ENCODE assay signal across 8 cellular contexts in the genomic region with DNA sequence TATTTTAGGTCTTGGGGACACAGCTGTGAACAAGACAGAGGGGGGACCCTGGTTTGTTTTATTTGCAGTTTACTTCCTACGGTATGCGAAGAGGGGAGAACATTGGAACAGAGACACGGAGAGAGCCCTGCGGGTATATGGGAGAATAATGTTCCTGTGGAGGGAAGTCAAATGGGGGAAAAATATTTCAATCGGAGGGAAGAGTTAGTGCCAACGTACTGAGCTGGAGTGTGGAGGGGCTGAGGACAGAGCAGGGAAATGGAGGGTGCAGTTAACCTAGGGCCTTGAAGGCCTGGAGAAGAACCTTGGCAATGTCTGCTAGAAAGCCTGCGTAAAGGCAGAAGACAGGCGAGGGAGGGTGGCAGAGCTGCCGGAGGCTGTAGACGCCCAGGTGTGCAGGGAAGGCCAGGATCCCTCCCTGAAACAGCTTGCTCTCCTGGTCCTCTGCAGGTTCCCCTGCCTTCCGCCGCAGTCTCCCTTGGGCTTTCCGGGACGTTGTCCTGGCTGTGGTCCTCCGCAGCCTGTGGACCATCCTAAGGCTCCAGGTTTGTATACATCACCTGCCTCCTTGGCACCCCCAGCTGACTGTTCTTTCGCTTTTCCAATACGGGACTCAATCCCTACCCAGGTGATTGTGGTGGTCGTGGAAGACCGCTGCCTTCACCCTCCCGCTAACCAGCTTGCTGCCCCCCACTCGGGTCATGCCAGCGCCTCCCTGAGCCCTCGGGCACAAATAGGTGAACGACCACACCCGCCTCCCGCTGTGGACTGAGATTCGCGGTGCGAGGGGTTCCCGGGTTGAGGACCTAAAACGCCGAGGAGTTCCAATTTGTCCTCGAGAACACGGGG. TPM values are rescaled to one million over a fixed set of nuclear protein-coding genes. Genes with fewer than 3 reads are reported as not detected.
DNase-seq lines count a peak whose midpoint lies in the region; ATAC-seq and TF ChIP-seq lines count a peak whose summit lies in the region.

No MANE protein-coding gene starts in this region.

- H3K4me1 Mint-ChIP-seq in glutamatergic neuron (ENCODE audit: low read depth, unreplicated experiment): peaks cover 33% of the 10 kb centered on the region

- H3K27ac Mint-ChIP-seq in glutamatergic neuron (ENCODE audit: unreplicated experiment): peak overlapping the region; percentile 97

- H3K27me3 ChIP-seq in BJ (ENCODE audit: control insufficient read depth, insufficient read depth, low read length) (no peaks in the 10 kb centered on the region), smooth muscle cell (ENCODE audit: low read depth) (no peaks in the 10 kb centered on the region)

- H3F3A ChIP-seq in smooth muscle cell (ENCODE audit: low read depth): peaks cover 21% of the 10 kb centered on the region

- H4K20me1 ChIP-seq in smooth muscle cell (ENCODE audit: low read depth): peaks cover 59% of the 10 kb centered on the region

- peaks cover 17% of the 10 kb centered on the region for H3K27me3 Mint-ChIP-seq in glutamatergic neuron (ENCODE audit: unreplicated experiment)

- CTCF ChIA-PET in BJ (lab: Yijun Ruan, JAX): no interaction called here

- peak overlapping the region; percentile 87 for H3K9ac ChIP-seq in smooth muscle cell (ENCODE audit: low read depth)

- TF ChIP-seq CTCF in BJ (IDR thresholded peaks at IDR 0.05; ENCODE audit: insufficient read depth, low read depth, low read length) (no peak), glutamatergic neuron (IDR thresholded peaks at IDR 0.05; ENCODE audit: partially characterized antibody, unreplicated experiment) (no peak), smooth muscle cell (IDR thresholded peaks at IDR 0.05; ENCODE audit: borderline replicate concordance, insufficient read depth, poor library complexity, severe bottlenecking) (no peak)

- DNase-seq in BJ (ENCODE audit: low read depth): no peak
- peak; percentile 66 for DNase-seq in SW480 (ENCODE audit: low spot score)
- peak; percentile 37 for DNase-seq in glutamatergic neuron
- DNase-seq in smooth muscle cell (lab: John Stamatoyannopoulos, UW; ENCODE audit: unreplicated experiment): no peak
- no peak for DNase-seq in stimulated activated CD4-positive, alpha-beta T cell treated with anti-CD3 and anti-CD28 coated beads, Interleukin-4, amount 100 ng/mL, for 1 hour
- no peak for DNase-seq in effector CD4-positive, alpha-beta T cell
- no peak for DNase-seq in glomerular visceral epithelial cell (ENCODE audit: extremely low spot score)

- H3K4me3 ChIP-seq in BJ (ENCODE audit: low read depth, low read length) (peak overlapping the region; percentile 88), smooth muscle cell (peak overlapping the region; percentile 75)

- H3K9me3 Mint-ChIP-seq in glutamatergic neuron (ENCODE audit: unreplicated experiment): peaks cover 33% of the 10 kb centered on the region

- H3K79me2 ChIP-seq in smooth muscle cell (ENCODE audit: low read depth): peaks cover 69% of the 10 kb centered on the region

- 26% methylated on average over 34 of the region's 34 CpGs for WGBS in smooth muscle cell (ENCODE audit: low lambda C conversion rate)

- H3K36me3 ChIP-seq in BJ (ENCODE audit: control insufficient read depth, insufficient read depth, low read length) (peaks cover 9% of the 10 kb centered on the region), smooth muscle cell (ENCODE audit: low read depth) (no peaks in the 10 kb centered on the region)

- peak overlapping the region; percentile 68 for H2AFZ ChIP-seq in smooth muscle cell (ENCODE audit: low read depth)

- H3K27ac ChIP-seq in smooth muscle cell (ENCODE audit: low read depth): peak overlapping the region; percentile 88

- ATAC-seq in GM21723 (IDR thresholded peaks at IDR 0.05; ENCODE audit: unreplicated experiment): peak; percentile 5

- peak overlapping the region; percentile 92 for H3K4me3 Mint-ChIP-seq in glutamatergic neuron (ENCODE audit: unreplicated experiment)

- H3K36me3 Mint-ChIP-seq in glutamatergic neuron (ENCODE audit: unreplicated experiment): peaks cover 6% of the 10 kb centered on the region

- peaks cover 41% of the 10 kb centered on the region for H3K4me1 ChIP-seq in smooth muscle cell (ENCODE audit: low read depth)

- H3K9me3 ChIP-seq in smooth muscle cell (replicated peaks; ENCODE audit: low read depth): no peaks in the 10 kb centered on the region

- POLR2A ChIA-PET in BJ (lab: Charles Lee): interaction anchor here (0.6 kb wide), 1 partner anchor 22 kb away, joined by 10 read pairs; a partner anchor contains a TSS

- peak overlapping the region; percentile 97 for H3K4me2 ChIP-seq in smooth muscle cell

RNA-seq across cellular contexts. Expression of a gene that starts 1.9 kb away (rescaled TPM):
- polyA plus RNA-seq in BJ (2011; rRNA removed) (6,186 and 8,520 TPM in 2 replicates), smooth muscle cell (617 and 686 TPM in 2 replicates)
- polyA minus RNA-seq in BJ (2011; rRNA and poly(A)+ RNA removed): 5,808 and 12,219 TPM in 2 replicates
- total RNA-seq in glutamatergic neuron (ENCODE audit: unreplicated experiment) (1,397 TPM), smooth muscle cell (2,098 and 2,144 TPM in 2 replicates)

RNA-seq across cellular contexts. Expression of a gene that starts 15.3 kb away (rescaled TPM):
- polyA plus RNA-seq in BJ (2011; rRNA removed) (6.3 and 6.7 TPM in 2 replicates), smooth muscle cell (3.2 and 4.8 TPM in 2 replicates)
- polyA minus RNA-seq in BJ (2011; rRNA and poly(A)+ RNA removed): 5.7 and 6.4 TPM in 2 replicates
- total RNA-seq in glutamatergic neuron (ENCODE audit: unreplicated experiment) (15.7 TPM), smooth muscle cell (5.0 and 6.9 TPM in 2 replicates)

RNA-seq across cellular contexts. Expression of a gene that starts 22.6 kb away (rescaled TPM):
- polyA plus RNA-seq in BJ (2011; rRNA removed) (15.2 and 15.9 TPM in 2 replicates), smooth muscle cell (2.4 and 2.6 TPM in 2 replicates)
- 5.5 and 8.2 TPM in 2 replicates for polyA minus RNA-seq in BJ (2011; rRNA and poly(A)+ RNA removed)
- total RNA-seq in glutamatergic neuron (ENCODE audit: unreplicated experiment) (28.8 TPM), smooth muscle cell (6.3 and 7.5 TPM in 2 replicates)

RNA-seq across cellular contexts. Expression of a gene that starts 40.7 kb away (rescaled TPM):
- polyA plus RNA-seq in BJ (2011; rRNA removed) (3.2 and 3.9 TPM in 2 replicates), smooth muscle cell (0.45 TPM in 1 of 2 replicates, not detected in the other)
- polyA minus RNA-seq in BJ (2011; rRNA and poly(A)+ RNA removed): 0.71 and 0.77 TPM in 2 replicates
- total RNA-seq in glutamatergic neuron (ENCODE audit: unreplicated experiment) (0.93 TPM), smooth muscle cell (3.4 TPM in 1 of 2 replicates, not detected in the other)

Comparison
In these comparisons a context has a peak if more than half of its experiments do, and no peak if none do; other contexts are left out.
1. DNase-seq: peak in SW480 (single experiment) and glutamatergic neuron (single experiment); none in BJ (single experiment), smooth muscle cell (single experiment), stimulated activated CD4-positive, alpha-beta T cell treated with anti-CD3 and anti-CD28 coated beads, Interleukin-4, amount 100 ng/mL, for 1 hour (single experiment), effector CD4-positive, alpha-beta T cell (single experiment) and glomerular visceral epithelial cell (single experiment).